ENCODE assay signal across 1 cellular context in genomic region chr2:152717242-152718046, GRCh38.
A peak's percentile ranks its signal among the peaks of the same experiment; 100 is the strongest.
TF ChIP-seq lines count a peak whose summit lies in the region.

TSS of gene PRPF40A (minus strand) at chr2:152717461. CDS start at chr2:152717439, 22 bp downstream.

TF ChIP-seq in K562, 482 proteins besides CTCF, POLR2A, EP300 and RAD21 (continued from another document and continues in another):
- TF ChIP-seq ARID4B (CRISPR knock-in tag; IDR thresholded peaks at IDR 0.05) (peak; percentile 89), ZEB2 (IDR thresholded peaks at IDR 0.05) (no peak), KLF1 (tag; IDR thresholded peaks at IDR 0.05) (no peak; the same call in 1 of the 2 replicates), ZNF445 (CRISPR knock-in tag; IDR thresholded peaks at IDR 0.05; ENCODE audit: low read depth) (no peak), ZZZ3 (IDR thresholded peaks at IDR 0.05) (0 out of 2 replicates have a peak, but pooled peaks have one; percentile 12), STAT5A (IDR thresholded peaks at IDR 0.05; ENCODE audit: borderline replicate concordance, low read length) (no peak; the same call in 1 of the 2 replicates), NFRKB (IDR thresholded peaks at IDR 0.05; ENCODE audit: low read depth) (no peak; the same call in 1 of the 2 replicates), SMC3 (conservative IDR thresholded peaks at IDR 0.05; ENCODE audit: insufficient read depth, low read depth, low read length) (no peak), ZNF134 (CRISPR knock-in tag; conservative IDR thresholded peaks at IDR 0.05) (no peak), PBX2 (CRISPR knock-in tag; IDR thresholded peaks at IDR 0.05; ENCODE audit: low read depth) (peak; percentile 83), PBX2 (tag; conservative IDR thresholded peaks at IDR 0.05; ENCODE audit: low read depth) (peak; percentile 98), TFAM (CRISPR knock-in tag; conservative IDR thresholded peaks at IDR 0.05) (no peak), RFX5 (IDR thresholded peaks at IDR 0.05; ENCODE audit: low read depth, low read length) (no peak), ZSCAN29 (IDR thresholded peaks at IDR 0.05) (no peak), CBX1 (IDR thresholded peaks at IDR 0.05; ENCODE audit: low read depth) (0 out of 2 replicates have a peak, but pooled peaks have one; percentile 44), TARDBP (IDR thresholded peaks at IDR 0.05) (0 out of 2 replicates have a peak, but pooled peaks have one; percentile 37), CTBP1 (IDR thresholded peaks at IDR 0.05; ENCODE audit: borderline replicate concordance) (no peak), ZNF395 (CRISPR knock-in tag; IDR thresholded peaks at IDR 0.05) (peak; percentile 81; the same call in 1 of the 2 replicates), SREBF2 (CRISPR knock-in tag; IDR thresholded peaks at IDR 0.05) (no peak), CREB5 (CRISPR knock-in tag; IDR thresholded peaks at IDR 0.05) (no peak), SIN3A (IDR thresholded peaks at IDR 0.05; ENCODE audit: borderline replicate concordance in 2 of 2, control insufficient read depth in 1 of 2, low read depth in 2 of 2, low read length in 2 of 2) (peak; percentile 40 to 47; a peak in 2 of 4 replicates), MECOM (CRISPR knock-in tag; IDR thresholded peaks at IDR 0.05) (no peak), SPI1 (IDR thresholded peaks at IDR 0.05; ENCODE audit: borderline replicate concordance, low read depth, low read length) (0 out of 2 replicates have a peak, but pooled peaks have one; percentile 2), SP1 (CRISPR knock-in tag; IDR thresholded peaks at IDR 0.05) (peak; percentile 61), TCFL5 (CRISPR knock-in tag; conservative IDR thresholded peaks at IDR 0.05) (no peak), ZBTB33 (CRISPR knock-in tag; IDR thresholded peaks at IDR 0.05) (no peak), EZH2 (IDR thresholded peaks at IDR 0.05; ENCODE audit: borderline replicate concordance, low read depth, low read length) (no peak), SIN3B (IDR thresholded peaks at IDR 0.05; ENCODE audit: low read depth) (peak; percentile 86; the same call in 1 of the 2 replicates), KLF16 (IDR thresholded peaks at IDR 0.05) (no peak), TGIF2 (CRISPR knock-in tag; IDR thresholded peaks at IDR 0.05) (no peak), TAL1 (IDR thresholded peaks at IDR 0.05) (no peak), ZNF589 (CRISPR knock-in tag; IDR thresholded peaks at IDR 0.05; ENCODE audit: low read depth) (no peak; the same call in 1 of the 2 replicates), PTRF (tag; IDR thresholded peaks at IDR 0.05) (no peak), NFIC (IDR thresholded peaks at IDR 0.05) (no peak), MYBL2 (IDR thresholded peaks at IDR 0.05; ENCODE audit: low read depth) (no peak), MYBL2 (CRISPR knock-in tag; IDR thresholded peaks at IDR 0.05; ENCODE audit: borderline replicate concordance) (no peak), ZNF551 (CRISPR knock-in tag; IDR thresholded peaks at IDR 0.05) (no peak), NFXL1 (CRISPR knock-in tag; IDR thresholded peaks at IDR 0.05) (no peak), RBBP5 (IDR thresholded peaks at IDR 0.05; ENCODE audit: borderline replicate concordance, insufficient read depth, low read length, poor library complexity, severe bottlenecking) (peak; percentile 99), TAF1 (IDR thresholded peaks at IDR 0.05; ENCODE audit: control insufficient read depth, extremely low read depth, insufficient read depth, low read length, severe bottlenecking) (peak; percentile 75), ZBTB34 (CRISPR knock-in tag; IDR thresholded peaks at IDR 0.05) (no peak), CSDE1 (IDR thresholded peaks at IDR 0.05) (no peak; a peak in 1 of 4 replicates), TBL1XR1 (IDR thresholded peaks at IDR 0.05; ENCODE audit: low read length in 2 of 2) (0 out of 4 replicates have a peak, but pooled peaks have one; percentile 4 to 30), SAFB2 (IDR thresholded peaks at IDR 0.05; ENCODE audit: borderline replicate concordance, low read depth, low read length, severe bottlenecking) (no peak), ZFPM2 (CRISPR knock-in tag; IDR thresholded peaks at IDR 0.05) (no peak), NKRF (IDR thresholded peaks at IDR 0.05; ENCODE audit: borderline replicate concordance) (peak; percentile 42; the same call in 1 of the 2 replicates), RBM17 (IDR thresholded peaks at IDR 0.05; ENCODE audit: borderline replicate concordance, low read depth, low read length) (no peak), SMARCA4 (IDR thresholded peaks at IDR 0.05) (no peak), DIDO1 (tag; IDR thresholded peaks at IDR 0.05; ENCODE audit: low read depth) (peak; percentile 94), BCLAF1 (IDR thresholded peaks at IDR 0.05; ENCODE audit: borderline replicate concordance in 1 of 2, control insufficient read depth in 1 of 2, low read depth in 2 of 2, low read length in 1 of 2) (no peak), MAFK (IDR thresholded peaks at IDR 0.05; ENCODE audit: low read length) (no peak)
